In genomic region chr6:152313542-152314482, GRCh38 we compare ENCODE assay signal across 11 cellular contexts.
A peak's percentile ranks its signal among the peaks of the same experiment; 100 is the strongest.
DNase-seq lines count a peak whose midpoint lies in the region; ATAC-seq and TF ChIP-seq lines count a peak whose summit lies in the region.
"Had no signal": no experiment of that assay in that cellular context is flagged by ENCODE, and none has a peak within 500 bp of the region (broad histone marks: within the 10 kb centered on the region; RNA-seq: fewer than 3 reads in every experiment).

No MANE protein-coding gene starts in this region.

- TF ChIP-seq CTCF in esophagus muscularis mucosa (IDR thresholded peaks at IDR 0.05) (no peak), RWPE1 (conservative IDR thresholded peaks at IDR 0.05; ENCODE audit: low read depth) (no peak)

- H2AFZ ChIP-seq in mesenchymal stem cell (ENCODE audit: low read depth, low read length) = no peak overlapping the region

- H3K14ac ChIP-seq in mesenchymal stem cell (ENCODE audit: low read length in 2 of 2) = no peak overlapping the region

- peak overlapping the region; percentile 67 for H2BK120ac ChIP-seq in mesenchymal stem cell (ENCODE audit: low read depth, low read length)

- 92% methylated on average over 10 of the region's 10 CpGs for WGBS in esophagus muscularis mucosa
- WGBS in mesenchymal stem cell = 72% methylated on average over 9 of the region's 10 CpGs

- POLR2A ChIA-PET in RWPE1 (lab: Yijun Ruan, JAX; ENCODE audit: low non-redundant PET) = no interaction called here

- DNase-seq in AG08396 (ENCODE audit: low spot score) (peak; percentile 29), LoVo (ENCODE audit: low spot score) (peak; percentile 42), esophagus muscularis mucosa (ENCODE audit: extremely low spot score) (peak; percentile 29), mesenchymal stem cell (peak; percentile 55), RWPE1 (ENCODE audit: low spot score) (no peak), activated T-cell treated with anti-CD3 and anti-CD28 coated beads for 4 hours (no peak)
- DNase-seq: left colon had no signal

- H3K79me1 ChIP-seq in mesenchymal stem cell (replicated peaks; ENCODE audit: low read length, poor library complexity, severe bottlenecking) = peaks cover 3% of the 10 kb centered on the region

- intact Hi-C loops in esophagus muscularis mucosa (cut with DNase I) = no loop called here

- H3K27ac ChIP-seq in esophagus muscularis mucosa (replicated peaks in 1 of 4) = peak overlapping the region in 2 of 4 donors; percentile 5 to 11
- peak overlapping the region; percentile 80 for H3K27ac ChIP-seq in mesenchymal stem cell (ENCODE audit: low read length, poor library complexity, severe bottlenecking)
- no peak overlapping the region for H3K27ac ChIP-seq in RWPE1

- peak overlapping the region; percentile 56 for H4K8ac ChIP-seq in mesenchymal stem cell (ENCODE audit: low read length)

- H3K4me1 ChIP-seq in esophagus muscularis mucosa (peaks cover 8 to 17% (median 10%) of the 10 kb centered on the region in 4 donors), mesenchymal stem cell (ENCODE audit: control insufficient read depth, insufficient read depth, low read depth, low read length) (peaks cover 7% of the 10 kb centered on the region)

- peak overlapping the region; percentile 61 for H2AK5ac ChIP-seq in mesenchymal stem cell (ENCODE audit: low read length, severe bottlenecking)

- peak overlapping the region; percentile 30 for H3K9ac ChIP-seq in mesenchymal stem cell (ENCODE audit: low read length)
- H3K9ac ChIP-seq: BLaER1 treated with 17β-estradiol and CSF1 and Interleukin-3, amounts not matched to agents 10 nM and 100 nM had no signal

- no peak for TF ChIP-seq POLR2A in esophagus muscularis mucosa (IDR thresholded peaks at IDR 0.05; ENCODE audit: low read depth)

- H3K36me3 ChIP-seq in esophagus muscularis mucosa = peaks cover 30 to 87% (median 64%) of the 10 kb centered on the region in 4 donors
- H3K36me3 ChIP-seq in mesenchymal stem cell (ENCODE audit: control insufficient read depth in 1 of 2, insufficient read depth in 2 of 2, low read depth in 1 of 2, low read length in 2 of 2) = peaks cover 6 to 66% of the 10 kb centered on the region in 2 experiments
- H3K36me3 ChIP-seq: BLaER1 treated with 17β-estradiol and CSF1 and Interleukin-3, amounts not matched to agents 10 nM and 100 nM had no signal

- CTCF ChIA-PET in RWPE1 (lab: Yijun Ruan, JAX) = no interaction called here

- ATAC-seq in HG03135 (IDR thresholded peaks at IDR 0.05; ENCODE audit: unreplicated experiment) = no peak
- ATAC-seq in GM18870 (IDR thresholded peaks at IDR 0.05; ENCODE audit: unreplicated experiment) = no peak
- ATAC-seq: left colon, Panc1 had no signal

- no peak overlapping the region for H2BK5ac ChIP-seq in mesenchymal stem cell (ENCODE audit: low read depth, low read length, poor library complexity, severe bottlenecking)

- no peak overlapping the region for H3K4me2 ChIP-seq in mesenchymal stem cell (ENCODE audit: low read length, poor library complexity, severe bottlenecking)

- peak overlapping the region; percentile 10 to 59 for H2BK12ac ChIP-seq in mesenchymal stem cell (ENCODE audit: low read length in 2 of 2)

- no peaks in the 10 kb centered on the region for H3K27me3 ChIP-seq in esophagus muscularis mucosa
- no peaks in the 10 kb centered on the region for H3K27me3 ChIP-seq in mesenchymal stem cell (ENCODE audit: control insufficient read depth in 1 of 2, insufficient read depth in 1 of 2, low read length in 2 of 2)
- H3K27me3 ChIP-seq: BLaER1 treated with 17β-estradiol and CSF1 and Interleukin-3, amounts not matched to agents 10 nM and 100 nM had no signal

- no peak overlapping the region for H2BK15ac ChIP-seq in mesenchymal stem cell (ENCODE audit: low read depth, poor library complexity, severe bottlenecking)

- peak overlapping the region; percentile 46 for H4K91ac ChIP-seq in mesenchymal stem cell (ENCODE audit: low read length)

- TF ChIP-seq EP300 in esophagus muscularis mucosa (IDR thresholded peaks at IDR 0.05) = no peak

- H3K4me3 ChIP-seq in esophagus muscularis mucosa = no peak overlapping the region
- no peak overlapping the region for H3K4me3 ChIP-seq in mesenchymal stem cell (ENCODE audit: insufficient read depth in 1 of 2, low read depth in 1 of 2, low read length in 2 of 2)
- H3K4me3 ChIP-seq: BLaER1 treated with 17β-estradiol and CSF1 and Interleukin-3, amounts not matched to agents 10 nM and 100 nM had no signal

- no peaks in the 10 kb centered on the region for H3K9me3 ChIP-seq in esophagus muscularis mucosa
- H3K9me3 ChIP-seq in mesenchymal stem cell (ENCODE audit: control insufficient read depth, low read length) = no peaks in the 10 kb centered on the region
- H3K9me3 ChIP-seq: BLaER1 treated with 17β-estradiol and CSF1 and Interleukin-3, amounts not matched to agents 10 nM and 100 nM had no signal

- no peak overlapping the region for H3K4ac ChIP-seq in mesenchymal stem cell (ENCODE audit: low read depth in 1 of 2, low read length in 2 of 2)

- peak overlapping the region; percentile 16 to 38 for H3K18ac ChIP-seq in mesenchymal stem cell (ENCODE audit: low read depth in 1 of 2, low read length in 2 of 2)

- H3K23ac ChIP-seq in mesenchymal stem cell (ENCODE audit: low read length in 2 of 2) = no peak overlapping the region

Comparison
In these comparisons a context has a peak if more than half of its experiments do, and no peak if none do; other contexts are left out.
1. DNase-seq: peak in AG08396 (single experiment), LoVo (single experiment), esophagus muscularis mucosa (single experiment) and mesenchymal stem cell (single experiment); none in RWPE1 (single experiment) and activated T-cell treated with anti-CD3 and anti-CD28 coated beads for 4 hours (single experiment).